Comparison of ENCODE assay signal across 23 cellular contexts in genomic region chr2:99856119-99856518, GRCh38.
A peak's percentile ranks its signal among the peaks of the same experiment; 100 is the strongest.
DNase-seq lines count a peak whose midpoint lies in the region; ATAC-seq, FAIRE-seq and TF ChIP-seq lines count a peak whose summit lies in the region.
"Had no signal": no experiment of that assay in that cellular context is flagged by ENCODE, and none has a peak within 500 bp of the region (broad histone marks: within the 10 kb centered on the region; RNA-seq: fewer than 3 reads in every experiment).

No MANE protein-coding gene starts in this region.

- H3K36me3 Mint-ChIP-seq in nephron (ENCODE audit: low read depth): peaks cover 35% of the 10 kb centered on the region
- H3K36me3 Mint-ChIP-seq: CD4-positive, alpha-beta memory T cell; CD8-positive, alpha-beta memory T cell had no signal

- H3K4me3 ChIP-seq in HEK293 (ENCODE audit: low read depth, low read length): no peak overlapping the region
- H3K4me3 ChIP-seq: BLaER1, GM12878 had no signal

- no peaks in the 10 kb centered on the region for H3K9me3 ChIP-seq in HEK293 (ENCODE audit: control insufficient read depth, insufficient read depth, low read depth, low read length)
- H3K9me3 ChIP-seq: BE2C had no signal

- H3K27ac ChIP-seq in HEK293 (ENCODE audit: extremely low read depth, low read depth, low read length): no peak overlapping the region
- H3K27ac ChIP-seq: BLaER1 had no signal

- TF ChIP-seq CTCF in HEK293 (tag by site-specific recombination; IDR thresholded peaks at IDR 0.05): no peak
- TF ChIP-seq CTCF in nephron (IDR thresholded peaks at IDR 0.05; ENCODE audit: unreplicated experiment in 3 of 3): no peak

- H3K36me3 ChIP-seq in HEK293 (ENCODE audit: control insufficient read depth in 2 of 2, insufficient read depth in 1 of 2, low read length in 2 of 2): no peaks in the 10 kb centered on the region
- H3K36me3 ChIP-seq: BE2C, BLaER1 had no signal

- peak overlapping the region; percentile 23 to 43 (median 37) for H3K27ac Mint-ChIP-seq in nephron
- H3K27ac Mint-ChIP-seq: CD14-positive monocyte; CD4-positive, alpha-beta memory T cell; CD4-positive, CD25-positive, alpha-beta regulatory T cell; CD8-positive, alpha-beta memory T cell had no signal

- no peak overlapping the region for H3K4me3 Mint-ChIP-seq in nephron
- H3K4me3 Mint-ChIP-seq: CD14-positive monocyte; CD4-positive, alpha-beta memory T cell; CD4-positive, CD25-positive, alpha-beta regulatory T cell; CD8-positive, alpha-beta memory T cell had no signal

- peak; percentile 76 for FAIRE-seq in G401.6 (lab: Jason Lieb, UNC)
- peak; percentile 60 for FAIRE-seq in TTC549 (lab: Jason Lieb, UNC)
- no peak for FAIRE-seq in GM12892 (lab: Jason Lieb, UNC)
- FAIRE-seq: A204.1, GM19239 had no signal

- CTCF ChIA-PET in HEK293 (lab: Yijun Ruan, JAX): no interaction called here

- peaks cover 3% of the 10 kb centered on the region for H3K9me3 Mint-ChIP-seq in nephron
- H3K9me3 Mint-ChIP-seq: CD8-positive, alpha-beta memory T cell had no signal

- POLR2A ChIA-PET in HEK293 (lab: Yijun Ruan, JAX): no interaction called here

- peaks cover 60% of the 10 kb centered on the region for H3K4me1 Mint-ChIP-seq in nephron

- H3K4me1 ChIP-seq in HEK293 (ENCODE audit: control insufficient read depth, insufficient read depth, low read length): peaks cover 8% of the 10 kb centered on the region; the same call in 1 of the 2 replicates
- H3K4me1 ChIP-seq: BE2C had no signal

- no peak for TF ChIP-seq POLR2A in GM12892 (IDR thresholded peaks at IDR 0.05; ENCODE audit: low read depth, low read length)

- no peak for DNase-seq in central memory CD4-positive, alpha-beta T cell
- DNase-seq in GM12892 (ENCODE audit: insufficient read length) (no peak), NOMO-1 (lab: John Stamatoyannopoulos, UW; ENCODE audit: unreplicated experiment in 2 of 2) (no peak)
- DNase-seq: 8988T; ACHN; BE2C; C1 segment of cervical spinal cord; CD4-positive, alpha-beta memory T cell; CD4-positive, CD25-positive, alpha-beta regulatory T cell; CD8-positive, alpha-beta memory T cell; COR-L47; DMS79 treated with DMSO at 0.1 percent for 48 hours; GDM1 had no signal

- no peak for ATAC-seq in GM21515 (IDR thresholded peaks at IDR 0.05; ENCODE audit: unreplicated experiment)
- ATAC-seq: GM12878 had no signal

- no peaks in the 10 kb centered on the region for H3K27me3 Mint-ChIP-seq in nephron (ENCODE audit: low read depth)

TF ChIP-seq in HEK293, 187 proteins besides CTCF, POLR2A, EP300 and RAD21 (continues in another document):
- TF ChIP-seq ZNF140 (tag by site-specific recombination; IDR thresholded peaks at IDR 0.05) (no peak), ELK4 (IDR thresholded peaks at IDR 0.05; ENCODE audit: borderline replicate concordance, low read depth, low read length) (no peak), MYNN (tag by site-specific recombination; IDR thresholded peaks at IDR 0.05; ENCODE audit: borderline replicate concordance) (no peak), ZNF544 (tag by site-specific recombination; IDR thresholded peaks at IDR 0.05) (no peak), ZNF211 (tag by site-specific recombination; IDR thresholded peaks at IDR 0.05; ENCODE audit: low read depth) (no peak), ZNF26 (tag by site-specific recombination; IDR thresholded peaks at IDR 0.05) (peak; percentile 78), ZNF311 (tag by site-specific recombination; IDR thresholded peaks at IDR 0.05; ENCODE audit: borderline replicate concordance) (no peak), ZNF610 (tag by site-specific recombination; IDR thresholded peaks at IDR 0.05; ENCODE audit: borderline replicate concordance) (no peak), ZNF514 (tag by site-specific recombination; IDR thresholded peaks at IDR 0.05) (no peak), PRDM2 (tag by site-specific recombination; IDR thresholded peaks at IDR 0.05; ENCODE audit: borderline replicate concordance) (no peak)
- TF ChIP-seq, protein P1, sequence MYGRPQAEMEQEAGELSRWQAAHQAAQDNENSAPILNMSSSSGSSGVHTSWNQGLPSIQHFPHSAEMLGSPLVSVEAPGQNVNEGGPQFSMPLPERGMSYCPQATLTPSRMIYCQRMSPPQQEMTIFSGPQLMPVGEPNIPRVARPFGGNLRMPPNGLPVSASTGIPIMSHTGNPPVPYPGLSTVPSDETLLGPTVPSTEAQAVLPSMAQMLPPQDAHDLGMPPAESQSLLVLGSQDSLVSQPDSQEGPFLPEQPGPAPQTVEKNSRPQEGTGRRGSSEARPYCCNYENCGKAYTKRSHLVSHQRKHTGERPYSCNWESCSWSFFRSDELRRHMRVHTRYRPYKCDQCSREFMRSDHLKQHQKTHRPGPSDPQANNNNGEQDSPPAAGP (tag by site-specific recombination; IDR thresholded peaks at IDR 0.05): no peak
